In the genomic region with DNA sequence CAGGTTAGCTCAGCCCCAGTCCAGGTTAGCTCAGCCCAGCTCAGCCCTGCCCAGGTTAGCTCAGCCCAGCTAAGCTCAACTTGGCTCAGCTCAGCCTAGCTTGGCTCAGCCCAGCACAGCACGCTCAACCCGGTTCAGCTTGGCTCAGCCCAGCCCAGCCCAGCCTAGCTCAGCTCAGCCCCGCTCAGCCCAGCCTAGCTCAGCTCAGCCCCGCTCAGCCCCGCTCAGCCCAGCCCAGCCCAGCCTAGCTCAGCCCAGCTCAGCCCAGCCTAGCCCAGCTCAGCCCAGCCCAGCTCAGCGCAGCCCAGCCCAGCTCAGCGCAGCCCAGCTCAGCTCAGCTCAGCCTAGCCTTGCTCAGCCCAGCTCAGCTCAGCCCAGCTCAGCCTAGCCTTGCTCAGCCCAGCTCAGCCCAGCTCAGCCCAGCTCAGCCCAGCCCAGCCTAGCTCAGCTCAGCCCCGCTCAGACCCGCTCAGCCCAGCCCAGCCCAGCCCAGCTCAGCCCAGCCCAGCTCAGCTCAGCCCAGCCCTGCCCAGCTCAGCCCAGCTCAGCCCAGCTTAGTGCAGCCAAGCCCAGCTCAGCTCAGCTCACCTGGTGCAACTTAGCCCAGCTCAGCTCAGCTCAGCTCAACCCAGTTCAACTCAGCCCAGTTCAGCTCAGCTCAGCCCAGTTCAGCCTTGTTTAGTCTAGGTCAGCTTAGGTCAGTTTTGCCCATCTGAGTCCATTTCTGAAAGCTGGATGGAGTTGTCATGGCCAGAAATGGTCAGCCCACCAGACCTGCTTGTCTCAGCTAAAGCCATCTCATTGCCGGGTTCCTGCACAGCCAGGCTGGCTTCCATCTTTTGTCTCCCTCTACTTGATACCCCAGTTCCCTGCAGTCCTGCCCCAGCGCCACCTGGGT, we compare ENCODE assay signal across 11 cellular contexts.
DNase-seq lines count a peak whose midpoint lies in the region; ATAC-seq lines count a peak whose summit lies in the region.
"Had no signal": no experiment of that assay in that cellular context is flagged by ENCODE, and none has a peak within 500 bp of the region (broad histone marks: within the 10 kb centered on the region; RNA-seq: fewer than 3 reads in every experiment).

No MANE protein-coding gene starts in this region.

- no peak overlapping the region for H3K4me3 ChIP-seq in aorta (ENCODE audit: low read length in 2 of 2)
- H3K4me3 ChIP-seq: ascending aorta, SK-N-MC had no signal

- no peaks in the 10 kb centered on the region for H3K27me3 ChIP-seq in aorta (ENCODE audit: control insufficient read depth in 1 of 2, insufficient read depth in 2 of 2, low read length in 1 of 2)
- H3K27me3 ChIP-seq: ascending aorta had no signal

- DNase-seq in stimulated activated CD4-positive, alpha-beta T cell treated with anti-CD3 and anti-CD28 coated beads, Interleukin-15, amount 100 ng/mL, for 24 hours, result peak; percentile 28
- DNase-seq in stimulated activated CD4-positive, alpha-beta T cell treated with anti-CD3 and anti-CD28 coated beads, Interleukin-4, amount 100 ng/mL, for 1 hour, result no peak
- DNase-seq in activated T-cell treated with anti-CD3 and anti-CD28 coated beads, Interleukin-2, amount 50 U/mL, for 48 hours, result peak; percentile 42
- peak; percentile 40 for DNase-seq in left lobe of liver (ENCODE audit: low spot score)
- DNase-seq in aorta, result peak; percentile 44 to 61
- DNase-seq in hippocampal formation (lab: John Stamatoyannopoulos, UW), result no peak
- no peak for DNase-seq in CD1c-positive myeloid dendritic cell (ENCODE audit: extremely low spot score)
- DNase-seq: foreskin fibroblast had no signal

- H3K4me1 ChIP-seq in aorta (ENCODE audit: control insufficient read depth in 1 of 2, insufficient read depth in 2 of 2, low read length in 2 of 2), result no peaks in the 10 kb centered on the region
- H3K4me1 ChIP-seq: ascending aorta had no signal

- intact Hi-C loops in aorta (cut with DNase I), result no loop called here

- WGBS in aorta, 2 donors, result 92 to 94% methylated on average over 10 to 11 of the region's 11 CpGs

- H3K36me3 ChIP-seq in aorta (ENCODE audit: control insufficient read depth in 1 of 2, insufficient read depth in 2 of 2, low read length in 1 of 2), result no peaks in the 10 kb centered on the region
- H3K36me3 ChIP-seq: ascending aorta had no signal

- no peak overlapping the region for H3K27ac ChIP-seq in aorta (ENCODE audit: low read depth in 1 of 2, low read length in 2 of 2)
- H3K27ac ChIP-seq: ascending aorta, SK-N-MC had no signal

- no peaks in the 10 kb centered on the region for H3K9me3 ChIP-seq in aorta (ENCODE audit: control insufficient read depth, low read length)
- H3K9me3 ChIP-seq: ascending aorta had no signal

- ATAC-seq in left lobe of liver (no peak), aorta (ENCODE audit: low FRiP score) (peak; percentile 4), HG03175 (IDR thresholded peaks at IDR 0.05; ENCODE audit: unreplicated experiment) (no peak)

Comparison
In these comparisons a context has a peak if more than half of its experiments do, and no peak if none do; other contexts are left out.
1. DNase-seq: peak in stimulated activated CD4-positive, alpha-beta T cell treated with anti-CD3 and anti-CD28 coated beads, Interleukin-15, amount 100 ng/mL, for 24 hours (single experiment), activated T-cell treated with anti-CD3 and anti-CD28 coated beads, Interleukin-2, amount 50 U/mL, for 48 hours (2 of 2), left lobe of liver (single experiment) and aorta (2 of 2); none in stimulated activated CD4-positive, alpha-beta T cell treated with anti-CD3 and anti-CD28 coated beads, Interleukin-4, amount 100 ng/mL, for 1 hour (single experiment), hippocampal formation (0 of 2) and CD1c-positive myeloid dendritic cell (single experiment).